22 cellular contexts compared by ENCODE assay signal in genomic region chr17:30243002-30243401, GRCh38. TPM values are rescaled to one million over a fixed set of nuclear protein-coding genes. Genes with fewer than 3 reads are reported as not detected.
"Had no signal": no experiment of that assay in that cellular context is flagged by ENCODE, and none has a peak within 500 bp of the region (broad histone marks: within the 10 kb centered on the region; RNA-seq: fewer than 3 reads in every experiment).

No MANE protein-coding gene starts in this region.

- H3K4me3 ChIP-seq: K562 had no signal

- DNase-seq: Kasumi-1; MM.1S; NCI-H1092 treated with DMSO at 0.1 percent for 48 hours; NCI-H1436; NCI-H187; NCI-H2029; NCI-H2081 treated with DMSO at 0.1 percent for 48 hours; NCI-H2171; NCI-H226; NCI-H446; NCI-H510A; NCI-H526; NCI-H748 treated with DMSO at 0.1 percent for 48 hours; NK-92 treated with Interleukin-12 subunit alpha and Interleukin-12 subunit beta, amount 100 ng/mL, for 24 hours; PC-3; SHP77; SK-N-SH; SW 1271 had no signal

- H3K4me1 Mint-ChIP-seq: IgD-negative memory B cell had no signal

- H3K4me3 Mint-ChIP-seq: IgD-negative memory B cell had no signal

- ATAC-seq: Panc1, PC-3 had no signal

RNA-seq across cellular contexts. Expression of gene SLC6A4, which starts 7.5 kb away (rescaled TPM):
- total RNA-seq: HT1080, PC-3 had no signal
